8 cellular contexts compared by ENCODE assay signal in the genomic region with DNA sequence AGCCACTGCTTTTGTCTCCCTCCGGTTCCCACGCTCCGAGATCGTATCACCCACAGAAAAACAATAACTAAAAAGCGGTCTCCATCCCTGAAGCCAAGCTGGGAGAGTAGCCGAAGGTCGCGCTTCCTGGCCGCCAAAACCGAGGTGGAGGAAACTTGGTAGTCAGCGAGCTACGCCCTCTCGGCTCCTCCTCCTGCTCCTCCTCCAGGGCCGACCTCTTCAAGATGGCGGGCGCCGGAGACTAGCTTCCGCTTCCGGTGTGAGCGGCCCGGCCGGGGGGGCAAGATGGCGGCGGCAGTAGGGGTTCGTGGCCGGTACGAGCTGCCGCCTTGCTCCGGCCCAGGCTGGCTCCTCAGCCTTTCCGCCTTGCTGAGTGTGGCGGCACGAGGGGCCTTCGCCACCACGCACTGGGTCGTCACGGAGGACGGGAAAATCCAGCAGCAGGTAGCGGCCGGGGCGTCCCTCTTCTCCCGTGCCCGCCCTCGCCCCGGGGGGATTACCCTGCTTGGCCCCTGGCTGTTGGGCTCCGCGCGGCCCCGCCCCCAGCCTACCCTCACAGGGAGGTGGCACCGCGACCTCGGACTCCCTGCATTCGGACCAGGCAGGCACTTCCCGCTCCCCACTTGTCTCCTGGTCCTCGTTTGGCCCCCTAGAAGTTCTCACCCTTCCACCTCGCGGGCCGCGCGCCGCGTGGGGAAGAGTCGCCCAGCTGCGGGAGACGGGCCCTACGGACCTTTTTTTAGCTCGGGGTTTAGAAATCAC. TPM values are rescaled to one million over a fixed set of nuclear protein-coding genes. Genes with fewer than 3 reads are reported as not detected.
DNase-seq lines count a peak whose midpoint lies in the region; ATAC-seq, FAIRE-seq and TF ChIP-seq lines count a peak whose summit lies in the region.

A gene with protein sequence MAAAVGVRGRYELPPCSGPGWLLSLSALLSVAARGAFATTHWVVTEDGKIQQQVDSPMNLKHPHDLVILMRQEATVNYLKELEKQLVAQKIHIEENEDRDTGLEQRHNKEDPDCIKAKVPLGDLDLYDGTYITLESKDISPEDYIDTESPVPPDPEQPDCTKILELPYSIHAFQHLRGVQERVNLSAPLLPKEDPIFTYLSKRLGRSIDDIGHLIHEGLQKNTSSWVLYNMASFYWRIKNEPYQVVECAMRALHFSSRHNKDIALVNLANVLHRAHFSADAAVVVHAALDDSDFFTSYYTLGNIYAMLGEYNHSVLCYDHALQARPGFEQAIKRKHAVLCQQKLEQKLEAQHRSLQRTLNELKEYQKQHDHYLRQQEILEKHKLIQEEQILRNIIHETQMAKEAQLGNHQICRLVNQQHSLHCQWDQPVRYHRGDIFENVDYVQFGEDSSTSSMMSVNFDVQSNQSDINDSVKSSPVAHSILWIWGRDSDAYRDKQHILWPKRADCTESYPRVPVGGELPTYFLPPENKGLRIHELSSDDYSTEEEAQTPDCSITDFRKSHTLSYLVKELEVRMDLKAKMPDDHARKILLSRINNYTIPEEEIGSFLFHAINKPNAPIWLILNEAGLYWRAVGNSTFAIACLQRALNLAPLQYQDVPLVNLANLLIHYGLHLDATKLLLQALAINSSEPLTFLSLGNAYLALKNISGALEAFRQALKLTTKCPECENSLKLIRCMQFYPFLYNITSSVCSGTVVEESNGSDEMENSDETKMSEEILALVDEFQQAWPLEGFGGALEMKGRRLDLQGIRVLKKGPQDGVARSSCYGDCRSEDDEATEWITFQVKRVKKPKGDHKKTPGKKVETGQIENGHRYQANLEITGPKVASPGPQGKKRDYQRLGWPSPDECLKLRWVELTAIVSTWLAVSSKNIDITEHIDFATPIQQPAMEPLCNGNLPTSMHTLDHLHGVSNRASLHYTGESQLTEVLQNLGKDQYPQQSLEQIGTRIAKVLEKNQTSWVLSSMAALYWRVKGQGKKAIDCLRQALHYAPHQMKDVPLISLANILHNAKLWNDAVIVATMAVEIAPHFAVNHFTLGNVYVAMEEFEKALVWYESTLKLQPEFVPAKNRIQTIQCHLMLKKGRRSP (plus strand): TSS at position 251 of the 762 bp plus-strand sequence. CDS start 35 bp downstream, at position 286.

- intact Hi-C loops in aorta (cut with DNase I), result no loop called here

- H3K4me1 ChIP-seq in astrocyte (ENCODE audit: insufficient read depth, low read length) (peaks cover 14% of the 10 kb centered on the region), rectal smooth muscle tissue (ENCODE audit: control insufficient read depth, insufficient read depth, low read length) (peaks cover 13% of the 10 kb centered on the region), aorta (ENCODE audit: control insufficient read depth in 1 of 2, insufficient read depth in 2 of 2, low read length in 2 of 2) (peaks cover 0 to 2% of the 10 kb centered on the region in 2 donors)

- H2AFZ ChIP-seq in astrocyte (ENCODE audit: low read depth, low read length), result peak within 1 kb of the TSS; percentile 98

- peaks cover 51% of the 10 kb centered on the region for H3K79me2 ChIP-seq in astrocyte (ENCODE audit: insufficient read depth, low read length)

- H3K27me3 ChIP-seq in astrocyte (ENCODE audit: insufficient read depth, low read length) (no peaks in the 10 kb centered on the region), rectal smooth muscle tissue (ENCODE audit: control insufficient read depth, insufficient read depth, low read length) (no peaks in the 10 kb centered on the region), aorta (ENCODE audit: control insufficient read depth in 1 of 2, insufficient read depth in 2 of 2, low read length in 1 of 2) (no peaks in the 10 kb centered on the region)

- WGBS in aorta, 2 donors, result 0 to 1% methylated on average over 52 to 66 of the region's 66 CpGs

- no peaks in the 10 kb centered on the region for H3K36me3 Mint-ChIP-seq in astrocyte (ENCODE audit: low read depth, unreplicated experiment)

- DNase-seq in NCI-H1930 (lab: John Stamatoyannopoulos, UW) (peak; percentile 90 to 91), T-helper 22 cell (ENCODE audit: low read depth) (peak; percentile 87), astrocyte (ENCODE audit: low read depth) (peak; percentile 82), hepatic stellate cell (ENCODE audit: low spot score) (peak; percentile 88), aorta (peak; percentile 97 to 98)

- H3K4me3 ChIP-seq in astrocyte (ENCODE audit: insufficient read depth, low read depth, low read length) (peak within 1 kb of the TSS; percentile 84), rectal smooth muscle tissue (ENCODE audit: low read length) (peak within 1 kb of the TSS; percentile 94), aorta (ENCODE audit: low read length in 2 of 2) (peak within 1 kb of the TSS; percentile 77 to 93)

- H3K4me1 Mint-ChIP-seq in astrocyte (ENCODE audit: low read depth, unreplicated experiment), result peaks cover 13% of the 10 kb centered on the region

- peak within 1 kb of the TSS; percentile 92 for H3K4me2 ChIP-seq in astrocyte (ENCODE audit: low read length)

- no peaks in the 10 kb centered on the region for H3K27me3 Mint-ChIP-seq in astrocyte (ENCODE audit: low read depth, unreplicated experiment)

- ATAC-seq in GM18502 (IDR thresholded peaks at IDR 0.05; ENCODE audit: poor library complexity, unreplicated experiment) (peak; percentile 93), HG02970 (IDR thresholded peaks at IDR 0.05; ENCODE audit: low FRiP score, unreplicated experiment) (peak; percentile 95), aorta (ENCODE audit: low FRiP score) (peak; percentile 99)

- peak; percentile 20 for FAIRE-seq in astrocyte (lab: Jason Lieb, UNC)

- no peak for TF ChIP-seq CTCF in astrocyte (IDR thresholded peaks at IDR 0.05; ENCODE audit: insufficient read depth, low read depth, low read length)

- H3K36me3 ChIP-seq in astrocyte (ENCODE audit: insufficient read depth, low read length) (no peaks in the 10 kb centered on the region), rectal smooth muscle tissue (ENCODE audit: control insufficient read depth, insufficient read depth, low read length) (no peaks in the 10 kb centered on the region), aorta (ENCODE audit: control insufficient read depth in 1 of 2, insufficient read depth in 2 of 2, low read length in 1 of 2) (no peaks in the 10 kb centered on the region)

- peak within 1 kb of the TSS; percentile 91 for H3K27ac ChIP-seq in astrocyte (ENCODE audit: low read depth, low read length)
- H3K27ac ChIP-seq in rectal smooth muscle tissue (ENCODE audit: low read depth, low read length), result peak within 1 kb of the TSS; percentile 86
- H3K27ac ChIP-seq in aorta (ENCODE audit: low read depth in 1 of 2, low read length in 2 of 2), result peak within 1 kb of the TSS in 1 of 2 donors; percentile 81

- no peaks in the 10 kb centered on the region for H3K9me3 ChIP-seq in astrocyte (ENCODE audit: insufficient read depth, low read depth, low read length)
- no peaks in the 10 kb centered on the region for H3K9me3 ChIP-seq in aorta (ENCODE audit: control insufficient read depth, low read length)

- H3K9me3 Mint-ChIP-seq in astrocyte (ENCODE audit: unreplicated experiment), result no peaks in the 10 kb centered on the region

- peak within 1 kb of the TSS; percentile 98 for H3K4me3 Mint-ChIP-seq in astrocyte (ENCODE audit: unreplicated experiment)

- H3K9ac ChIP-seq in astrocyte (ENCODE audit: low read length) (peak within 1 kb of the TSS; percentile 95), rectal smooth muscle tissue (ENCODE audit: low read length) (peak within 1 kb of the TSS; percentile 78)

- H3K27ac Mint-ChIP-seq in astrocyte (ENCODE audit: unreplicated experiment), result peak within 1 kb of the TSS; percentile 90

- H4K20me1 ChIP-seq in astrocyte (ENCODE audit: insufficient read depth, low read length), result peaks cover 38% of the 10 kb centered on the region

RNA-seq across cellular contexts. Expression of the gene that starts here (rescaled TPM):
- total RNA-seq in astrocyte (56.7 and 74.6 TPM in 2 replicates), aorta (100 to 1,000 TPM in 1 of 2 donors, 10 to 100 TPM in 1; 80.3 to 119 TPM)
- 10 to 100 TPM; 21.5 to 56.3 TPM for polyA plus RNA-seq in aorta
